Comparison of ENCODE assay signal across 8 cellular contexts in genomic region chr16:87850009-87851006, GRCh38. TPM values are rescaled to one million over a fixed set of nuclear protein-coding genes. Genes with fewer than 3 reads are reported as not detected.
DNase-seq lines count a peak whose midpoint lies in the region; ATAC-seq and TF ChIP-seq lines count a peak whose summit lies in the region.

No MANE protein-coding gene starts in this region.

- peak overlapping the region; percentile 70 for H3K27ac Mint-ChIP-seq in activated T-cell treated with anti-CD3 and anti-CD28 coated beads, Interleukin-2, amount 50 U/mL, for 72 hours
- H3K27ac Mint-ChIP-seq in osteocyte (ENCODE audit: unreplicated experiment), result no peak overlapping the region

- no peak overlapping the region for H3K4me3 ChIP-seq in A673 (ENCODE audit: low read depth, low read length, poor library complexity, severe bottlenecking)
- H3K4me3 ChIP-seq in fibroblast of lung (replicated peaks in 1 of 4; ENCODE audit: control extremely low read depth in 1 of 4, insufficient read depth in 1 of 4, low read depth in 3 of 4, low read length in 4 of 4), result no peak overlapping the region
- no peak overlapping the region for H3K4me3 ChIP-seq in uterus

- no peak overlapping the region for H2AFZ ChIP-seq in fibroblast of lung (ENCODE audit: low read length)

- no peaks in the 10 kb centered on the region for H3K79me2 ChIP-seq in fibroblast of lung (ENCODE audit: control insufficient read depth, insufficient read depth, low read length)

- POLR2A ChIA-PET in A673 (lab: Charles Lee; ENCODE audit: low non-redundant PET), result no interaction called here

- H3K27me3 Mint-ChIP-seq in activated T-cell treated with anti-CD3 and anti-CD28 coated beads, Interleukin-2, amount 50 U/mL, for 72 hours (ENCODE audit: low read depth), result no peaks in the 10 kb centered on the region
- H3K27me3 Mint-ChIP-seq in osteocyte (ENCODE audit: unreplicated experiment), result no peaks in the 10 kb centered on the region

- no TSS peak for BruUV-seq in A673 (replicated peaks; lab: Mats Ljungman, UMichigan)

- H3K4me1 ChIP-seq in A673 (ENCODE audit: insufficient read depth, low read length, poor library complexity, severe bottlenecking), result peaks cover 56% of the 10 kb centered on the region
- peaks cover 13% of the 10 kb centered on the region for H3K4me1 ChIP-seq in fibroblast of lung (ENCODE audit: control insufficient read depth, extremely low read depth, insufficient read depth, low read length)
- no peaks in the 10 kb centered on the region for H3K4me1 ChIP-seq in uterus

- no peak overlapping the region for H3K9ac ChIP-seq in fibroblast of lung (ENCODE audit: insufficient read depth, low read length)

- H3K27me3 ChIP-seq in A673 (replicated peaks; ENCODE audit: insufficient read depth, low read depth, low read length, poor library complexity) (no peaks in the 10 kb centered on the region), fibroblast of lung (ENCODE audit: control insufficient read depth, insufficient read depth, low read length) (no peaks in the 10 kb centered on the region), uterus (no peaks in the 10 kb centered on the region)

- H3K36me3 Mint-ChIP-seq in activated T-cell treated with anti-CD3 and anti-CD28 coated beads, Interleukin-2, amount 50 U/mL, for 72 hours (ENCODE audit: insufficient read depth in 2 of 2), result peaks cover 20 to 35% of the 10 kb centered on the region in 2 donors
- peaks cover 28% of the 10 kb centered on the region for H3K36me3 Mint-ChIP-seq in osteocyte (ENCODE audit: unreplicated experiment)

- intact Hi-C loops in A673 (cut with micrococcal nuclease; ENCODE audit: unreplicated experiment), result loop anchor here (5.0 kb wide), 1 partner anchor 73 kb away; no protein-coding TSS in a partner anchor
- intact Hi-C loops in uterus (cut with DNase I; ENCODE audit: low total_unique reads), result no loop called here

- DNase-seq in A673 (ENCODE audit: low spot score) (peak; percentile 81), GM19238 (ENCODE audit: insufficient read length, low spot score) (peak; percentile 84), OCI-M1 (lab: John Stamatoyannopoulos, UW) (peak; percentile 52), fibroblast of lung (ENCODE audit: low read depth in 2 of 2) (peak; percentile 22 to 49), osteocyte (ENCODE audit: extremely low spot score, unreplicated experiment) (no peak), uterus (peak in 1 of 2 donors; percentile 46), GDM1 (lab: John Stamatoyannopoulos, UW) (no peak)
- peak; percentile 80 for DNase-seq in activated T-cell treated with anti-CD3 and anti-CD28 coated beads, Interleukin-2, amount 50 U/mL, for 72 hours

- H3K9me3 ChIP-seq in A673 (ENCODE audit: low read depth, low read length, poor library complexity, severe bottlenecking) (no peaks in the 10 kb centered on the region), fibroblast of lung (ENCODE audit: control insufficient read depth, insufficient read depth, low read depth, low read length) (no peaks in the 10 kb centered on the region), uterus (no peaks in the 10 kb centered on the region)

- peaks cover 61% of the 10 kb centered on the region for H3K4me1 Mint-ChIP-seq in activated T-cell treated with anti-CD3 and anti-CD28 coated beads, Interleukin-2, amount 50 U/mL, for 72 hours (ENCODE audit: low read depth)
- H3K4me1 Mint-ChIP-seq in osteocyte (ENCODE audit: unreplicated experiment), result peaks cover 72% of the 10 kb centered on the region

- H3K27ac ChIP-seq in A673 (ENCODE audit: low read depth, low read length, poor library complexity, severe bottlenecking), result peak overlapping the region; percentile 100
- H3K27ac ChIP-seq in fibroblast of lung (ENCODE audit: insufficient read depth, low read length), result no peak overlapping the region
- H3K27ac ChIP-seq in uterus, result no peak overlapping the region

- H3K36me3 ChIP-seq in A673 (ENCODE audit: insufficient read depth, low read length, poor library complexity, severe bottlenecking) (peaks cover 75% of the 10 kb centered on the region), fibroblast of lung (ENCODE audit: control insufficient read depth, insufficient read depth, low read length) (peaks cover 1% of the 10 kb centered on the region), uterus (no peaks in the 10 kb centered on the region)

- no peak for TF ChIP-seq POLR2A in uterus (IDR thresholded peaks at IDR 0.05)

- peak; percentile 22 to 26 for ATAC-seq in activated T-cell treated with anti-CD3 and anti-CD28 coated beads, Interleukin-2, amount 50 U/mL, for 72 hours (replicated peaks in 1 of 2)

- H4K20me1 ChIP-seq in fibroblast of lung (ENCODE audit: control insufficient read depth, extremely low read depth, insufficient read depth, low read length), result no peaks in the 10 kb centered on the region

- H3K9me3 Mint-ChIP-seq in activated T-cell treated with anti-CD3 and anti-CD28 coated beads, Interleukin-2, amount 50 U/mL, for 72 hours, result no peaks in the 10 kb centered on the region
- no peaks in the 10 kb centered on the region for H3K9me3 Mint-ChIP-seq in osteocyte (ENCODE audit: unreplicated experiment)

- no peak overlapping the region for H3K4me3 Mint-ChIP-seq in activated T-cell treated with anti-CD3 and anti-CD28 coated beads, Interleukin-2, amount 50 U/mL, for 72 hours
- H3K4me3 Mint-ChIP-seq in osteocyte (ENCODE audit: unreplicated experiment), result no peak overlapping the region

- TF ChIP-seq CTCF in A673 (conservative IDR thresholded peaks at IDR 0.05; ENCODE audit: low read depth, low read length), result peak; percentile 98
- peak; percentile 81 to 89 for TF ChIP-seq CTCF in fibroblast of lung (conservative IDR thresholded peaks at IDR 0.05 in 1 of 2, IDR thresholded peaks at IDR 0.05 in 1 of 2; ENCODE audit: low read depth in 1 of 2, low read length in 2 of 2)
- peak; percentile 96 for TF ChIP-seq CTCF in osteocyte (IDR thresholded peaks at IDR 0.05)
- TF ChIP-seq CTCF in uterus (IDR thresholded peaks at IDR 0.05), result peak; percentile 70 to 84 (median 74)

- CTCF ChIA-PET in A673 (lab: Charles Lee), result interaction anchor here (0.5 to 1.7 kb wide), 4 partner anchors 12 to 74 kb away, joined by 3 to 16 read pairs (median 9); no protein-coding TSS in a partner anchor

- H3K4me2 ChIP-seq in fibroblast of lung (ENCODE audit: extremely low read depth, insufficient read depth, low read length), result no peak overlapping the region

RNA-seq across cellular contexts. Expression of gene SLC7A5, which starts 19.0 kb away (rescaled TPM):
- total RNA-seq in A673 (2021) (324 and 371 TPM in 2 replicates), fibroblast of lung (19.5 and 38.3 TPM in 2 replicates), osteocyte (127 and 133 TPM in 2 replicates), uterus (1 to 10 TPM in 2 of 4 donors, under 1 TPM in 1, not detected in 1; 0.88 to 2.0 (median 1.3) TPM)
- 100 to 1,000 TPM; 463 to 508 TPM for total RNA-seq in activated T-cell treated with anti-CD3 and anti-CD28 coated beads, Interleukin-2, amount 50 U/mL, for 72 hours
- polyA plus RNA-seq in fibroblast of lung, result 5.2 and 12.2 TPM in 2 replicates
- polyA plus RNA-seq in fibroblast of lung (2012), result 12.4 and 26.2 TPM in 2 replicates
- polyA minus RNA-seq in fibroblast of lung (ENCODE audit: low replicate concordance), result 27.3 and 32.5 TPM in 2 replicates

Comparison
In these comparisons a context has a peak if more than half of its experiments do, and no peak if none do; other contexts are left out.
1. DNase-seq: peak in A673 (single experiment), GM19238 (single experiment), OCI-M1 (single experiment), activated T-cell treated with anti-CD3 and anti-CD28 coated beads, Interleukin-2, amount 50 U/mL, for 72 hours (2 of 2) and fibroblast of lung (2 of 2); none in osteocyte (single experiment) and GDM1 (single experiment).
2. Peak in every context shown above with its lines, with median percentiles within 50 percentile points of each other: CTCF ChIP-seq.